ENCODE assay signal across 34 cellular contexts in the genomic region with DNA sequence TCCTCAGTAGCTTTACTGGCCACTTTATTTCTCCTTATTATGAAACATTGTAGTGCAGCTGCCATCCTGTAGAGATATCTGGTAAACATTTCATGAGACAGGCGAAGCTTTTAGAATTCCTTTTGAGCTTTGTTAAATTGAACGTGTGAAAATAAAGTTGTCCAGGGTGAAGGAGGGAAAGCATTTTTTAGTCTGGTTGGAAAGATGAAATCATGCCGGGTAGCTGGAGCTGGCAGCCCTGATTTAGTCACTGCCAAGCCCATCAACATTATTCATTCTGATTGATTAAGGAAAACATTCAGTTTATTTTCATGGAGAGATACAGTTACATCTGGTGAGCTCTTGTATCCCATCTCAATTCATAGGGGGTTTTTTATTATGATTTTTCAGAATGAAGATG.
"Had no signal": no experiment of that assay in that cellular context is flagged by ENCODE, and none has a peak within 500 bp of the region (broad histone marks: within the 10 kb centered on the region; RNA-seq: fewer than 3 reads in every experiment).

No MANE protein-coding gene starts in this region.

- H3K4me3 ChIP-seq: body of pancreas, MG63, SK-N-MC had no signal

- H3K4me3 Mint-ChIP-seq: activated CD8-positive, alpha-beta memory T cell treated with anti-CD3 and anti-CD28 coated beads, Interleukin-2, amount 10 ng/mL, durations not matched to agents 7 days and 5 days; activated CD8-positive, alpha-beta T cell treated with anti-CD3 and anti-CD28 coated beads, Interleukin-2, amount 10 ng/mL, durations not matched to agents 7 days and 5 days; activated naive CD4-positive, alpha-beta T cell treated with anti-CD3 and anti-CD28 coated beads for 36 hours; activated naive CD8-positive, alpha-beta T cell; activated T-helper 17 cell treated with anti-CD3 and anti-CD28 coated beads, Interleukin-2, amount 50 U/mL, for 72 hours; IgD-negative memory B cell; T-helper 2 cell treated with Interferon-gamma antibody and Interleukin-4, amounts not matched to agents 5 μg/mL and 100 μg/mL, for 36 hours had no signal

- H3K4me1 Mint-ChIP-seq: activated CD8-positive, alpha-beta memory T cell treated with anti-CD3 and anti-CD28 coated beads, Interleukin-2, amount 10 ng/mL, durations not matched to agents 7 days and 5 days; activated T-helper 17 cell treated with anti-CD3 and anti-CD28 coated beads, Interleukin-2, amount 50 U/mL, for 72 hours; IgD-negative memory B cell had no signal

- H3K36me3 Mint-ChIP-seq: activated CD8-positive, alpha-beta memory T cell treated with anti-CD3 and anti-CD28 coated beads, Interleukin-2, amount 10 ng/mL, durations not matched to agents 7 days and 5 days; activated naive CD8-positive, alpha-beta T cell; IgD-negative memory B cell had no signal

- H3K27ac ChIP-seq: body of pancreas, SK-N-MC had no signal

- H3K4me1 ChIP-seq: body of pancreas had no signal

- ATAC-seq: activated CD4-positive, CD25-positive, alpha-beta regulatory T cell treated with anti-CD3 and anti-CD28 coated beads, Interleukin-2, amount 50 U/mL, for 24 hours; activated CD8-positive, alpha-beta memory T cell treated with anti-CD3 and anti-CD28 coated beads, Interleukin-2, amount 10 ng/mL, durations not matched to agents 7 days and 5 days; activated CD8-positive, alpha-beta T cell treated with anti-CD3 and anti-CD28 coated beads, Interleukin-2, amount 10 ng/mL, durations not matched to agents 7 days and 5 days; activated T-helper 17 cell treated with anti-CD3 and anti-CD28 coated beads, Interleukin-2, amount 50 U/mL, for 72 hours; body of pancreas; Panc1; Right ventricle myocardium inferior had no signal

- H3K27me3 Mint-ChIP-seq: activated CD8-positive, alpha-beta memory T cell treated with anti-CD3 and anti-CD28 coated beads, Interleukin-2, amount 10 ng/mL, durations not matched to agents 7 days and 5 days; activated naive CD8-positive, alpha-beta T cell; IgD-negative memory B cell had no signal

- H3K27me3 ChIP-seq: body of pancreas, MG63 had no signal

- DNase-seq: activated CD4-positive, alpha-beta T cell treated with anti-CD3 and anti-CD28 coated beads for 48 hours; activated CD4-positive, alpha-beta T cell treated with anti-CD3 and anti-CD28 coated beads, Interleukin-2, amount 50 U/mL, for 4 hours; activated CD8-positive, alpha-beta memory T cell treated with anti-CD3 and anti-CD28 coated beads, Interleukin-2, amount 10 ng/mL, durations not matched to agents 7 days and 5 days; activated CD8-positive, alpha-beta T cell treated with anti-CD3 and anti-CD28 coated beads, Interleukin-2, amount 10 ng/mL, durations not matched to agents 7 days and 5 days; activated gamma-delta T cell; activated naive CD4-positive, alpha-beta T cell treated with anti-CD3 and anti-CD28 coated beads for 36 hours; activated T-cell treated with anti-CD3 and anti-CD28 coated beads, Interleukin-2, amount 50 U/mL, for 48 hours; anterior cingulate cortex; body of pancreas; central memory CD4-positive, alpha-beta T cell; KG1; MG63; MV-4-11; NCI-H1092 treated with DMSO at 0.1 percent for 48 hours; NCI-H1417 treated with DMSO at 0.1 percent for 48 hours; NCI-H1694; NCI-H2029; NCI-H2107; NCI-H2171 treated with DMSO at 0.1 percent for 48 hours; NCI-H226; NCI-H510A; NCI-H526 treated with DMSO at 0.1 percent for 48 hours; NCI-H82; OCI-M1; RPMI8226; SW 1271 had no signal

- H3K27ac Mint-ChIP-seq: activated CD8-positive, alpha-beta memory T cell treated with anti-CD3 and anti-CD28 coated beads, Interleukin-2, amount 10 ng/mL, durations not matched to agents 7 days and 5 days; activated CD8-positive, alpha-beta T cell treated with anti-CD3 and anti-CD28 coated beads, Interleukin-2, amount 10 ng/mL, durations not matched to agents 7 days and 5 days; activated naive CD4-positive, alpha-beta T cell treated with anti-CD3 and anti-CD28 coated beads for 36 hours; activated naive CD8-positive, alpha-beta T cell; activated T-helper 17 cell treated with anti-CD3 and anti-CD28 coated beads, Interleukin-2, amount 50 U/mL, for 72 hours; IgD-negative memory B cell; T-helper 2 cell treated with Interferon-gamma antibody and Interleukin-4, amounts not matched to agents 5 μg/mL and 100 μg/mL, for 36 hours had no signal

- H3K36me3 ChIP-seq: MG63 had no signal
